Comparison of ENCODE assay signal across 3 cellular contexts in the genomic region with DNA sequence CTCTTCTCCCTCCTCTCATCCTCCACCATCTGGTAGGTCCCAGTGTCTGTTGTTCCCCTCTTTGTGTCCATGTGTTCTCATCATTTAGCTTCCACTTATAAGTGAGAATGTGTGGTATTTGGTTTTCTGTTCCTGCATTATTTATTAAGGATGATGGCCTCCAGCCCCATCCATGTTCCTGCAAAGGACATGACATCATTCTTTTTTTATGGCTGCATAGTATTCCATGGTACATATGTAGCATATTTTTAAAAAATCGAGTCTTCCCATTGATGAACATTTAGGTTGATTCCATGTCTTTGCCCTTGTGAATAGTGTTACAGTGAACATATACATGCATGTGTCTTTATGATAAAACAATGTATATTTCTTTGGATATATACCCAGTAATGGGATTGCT.
A peak's percentile ranks its signal among the peaks of the same experiment; 100 is the strongest.
TF ChIP-seq lines count a peak whose summit lies in the region.

No MANE protein-coding gene starts in this region.

TF ChIP-seq in HEK293, 187 proteins besides CTCF, POLR2A, EP300 and RAD21:
- TF ChIP-seq ZNF626 (tag by site-specific recombination; IDR thresholded peaks at IDR 0.05) (0 out of 2 replicates have a peak, but pooled peaks have one; percentile 15), ATF2 (tag by site-specific recombination; IDR thresholded peaks at IDR 0.05; ENCODE audit: low read depth) (peak; percentile 41; the same call in 1 of the 2 replicates), ZNF146 (tag by site-specific recombination; IDR thresholded peaks at IDR 0.05) (peak; percentile 96)
- TF ChIP-seq, protein P1, sequence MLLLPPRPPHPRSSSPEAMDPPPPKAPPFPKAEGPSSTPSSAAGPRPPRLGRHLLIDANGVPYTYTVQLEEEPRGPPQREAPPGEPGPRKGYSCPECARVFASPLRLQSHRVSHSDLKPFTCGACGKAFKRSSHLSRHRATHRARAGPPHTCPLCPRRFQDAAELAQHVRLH (tag by site-specific recombination; IDR thresholded peaks at IDR 0.05): peak; percentile 72

TF ChIP-seq in GM12878, 131 proteins besides CTCF, POLR2A, EP300 and RAD21:
- TF ChIP-seq ATF7 (IDR thresholded peaks at IDR 0.05; ENCODE audit: low read depth): peak; percentile 40; the same call in 1 of the 2 replicates
- TF ChIP-seq, protein P2, sequence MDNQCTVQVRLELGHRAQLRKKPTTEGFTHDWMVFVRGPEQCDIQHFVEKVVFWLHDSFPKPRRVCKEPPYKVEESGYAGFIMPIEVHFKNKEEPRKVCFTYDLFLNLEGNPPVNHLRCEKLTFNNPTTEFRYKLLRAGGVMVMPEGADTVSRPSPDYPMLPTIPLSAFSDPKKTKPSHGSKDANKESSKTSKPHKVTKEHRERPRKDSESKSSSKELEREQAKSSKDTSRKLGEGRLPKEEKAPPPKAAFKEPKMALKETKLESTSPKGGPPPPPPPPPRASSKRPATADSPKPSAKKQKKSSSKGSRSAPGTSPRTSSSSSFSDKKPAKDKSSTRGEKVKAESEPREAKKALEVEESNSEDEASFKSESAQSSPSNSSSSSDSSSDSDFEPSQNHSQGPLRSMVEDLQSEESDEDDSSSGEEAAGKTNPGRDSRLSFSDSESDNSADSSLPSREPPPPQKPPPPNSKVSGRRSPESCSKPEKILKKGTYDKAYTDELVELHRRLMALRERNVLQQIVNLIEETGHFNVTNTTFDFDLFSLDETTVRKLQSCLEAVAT (IDR thresholded peaks at IDR 0.05): 0 out of 2 replicates have a peak, but pooled peaks have one; percentile 48

TF ChIP-seq in H1, 55 proteins besides CTCF, POLR2A, EP300 and RAD21:
- TF ChIP-seq KDM1A (IDR thresholded peaks at IDR 0.05; ENCODE audit: borderline replicate concordance, low read length): 0 out of 2 replicates have a peak, but pooled peaks have one; percentile 24
